13 cellular contexts compared by ENCODE assay signal in the genomic region with DNA sequence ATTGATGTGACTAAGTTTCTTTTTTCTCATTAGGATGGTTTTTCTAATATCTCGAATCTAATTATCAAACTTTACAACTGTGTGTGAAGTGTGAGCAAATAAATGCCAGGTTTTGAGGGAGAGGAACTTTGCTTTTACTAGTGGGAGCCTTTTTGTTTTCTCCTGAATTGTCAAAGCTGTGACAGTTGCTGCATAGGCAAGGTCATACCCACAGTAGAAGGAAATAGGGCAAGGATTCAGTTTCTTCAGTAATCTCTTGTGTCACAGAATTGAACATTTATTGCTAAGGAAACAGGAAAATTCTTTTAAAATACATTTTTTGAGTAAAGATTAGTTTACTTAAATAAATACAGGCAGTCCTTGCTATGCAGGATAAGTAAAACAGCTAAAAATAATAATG.
"Had no signal": no experiment of that assay in that cellular context is flagged by ENCODE, and none has a peak within 500 bp of the region (broad histone marks: within the 10 kb centered on the region; RNA-seq: fewer than 3 reads in every experiment).

No MANE protein-coding gene starts in this region.

- ATAC-seq: natural killer cell, T-helper 17 cell had no signal

- H3K27me3 ChIP-seq: heart right ventricle, ovary, stomach had no signal

- H3K36me3 ChIP-seq: ovary had no signal

- H3K27me3 Mint-ChIP-seq: activated naive CD8-positive, alpha-beta T cell; activated T-cell treated with anti-CD3 and anti-CD28 coated beads, Interleukin-2, amount 50 U/mL, for 24 hours; T-helper 17 cell had no signal

- H3K27ac ChIP-seq: heart right ventricle, ovary, stomach had no signal

- H3K27ac Mint-ChIP-seq: activated naive CD8-positive, alpha-beta T cell; T-helper 17 cell had no signal

- DNase-seq: activated CD4-positive, alpha-beta T cell treated with anti-CD3 and anti-CD28 coated beads, Interleukin-2, amount 50 U/mL, for 4 hours; activated CD4-positive, CD25-positive, alpha-beta regulatory T cell; activated effector memory CD4-positive, alpha-beta T cell treated with Interleukin-2 at 50 U/mL for 16 hours; activated T-cell treated with anti-CD3 and anti-CD28 coated beads, Interleukin-2, amount 50 U/mL, for 24 hours; aorta; islet precursor cell; natural killer cell; ovary; stimulated activated CD4-positive, alpha-beta T cell treated with anti-CD3 and anti-CD28 coated beads, Interleukin-4, amount 100 ng/mL, for 4 hours; stomach; T-helper 17 cell had no signal

- H3K36me3 Mint-ChIP-seq: natural killer cell had no signal

- H3K9me3 Mint-ChIP-seq: activated T-cell treated with anti-CD3 and anti-CD28 coated beads, Interleukin-2, amount 50 U/mL, for 24 hours; natural killer cell had no signal

- H3K4me3 ChIP-seq: heart right ventricle, ovary, stomach had no signal

- H3K9me3 ChIP-seq: heart right ventricle, ovary, stomach had no signal

- H3K4me3 Mint-ChIP-seq: activated naive CD8-positive, alpha-beta T cell; activated T-cell treated with anti-CD3 and anti-CD28 coated beads, Interleukin-2, amount 50 U/mL, for 24 hours; natural killer cell; T-helper 17 cell had no signal
